In the genomic region with DNA sequence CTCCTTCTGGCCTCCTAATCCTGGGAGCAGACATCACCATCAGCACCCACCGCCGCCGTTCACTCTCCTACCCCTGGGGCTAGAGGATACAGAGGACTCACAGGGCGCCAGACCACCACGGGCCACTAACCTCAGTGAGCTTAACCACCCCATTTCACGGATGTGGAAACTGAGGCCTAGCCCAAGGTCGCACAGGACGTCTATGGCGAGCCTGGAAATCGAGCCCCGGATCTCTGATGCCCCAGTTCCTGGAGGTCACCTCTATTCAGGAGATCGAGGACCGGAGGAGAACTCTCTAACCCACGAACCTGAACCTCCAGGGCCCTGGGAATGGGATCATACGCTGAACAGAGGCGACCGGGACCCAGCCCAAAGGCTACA, we compare ENCODE assay signal across 8 cellular contexts. TPM values are rescaled to one million over a fixed set of nuclear protein-coding genes. Genes with fewer than 3 reads are reported as not detected.
A peak's percentile ranks its signal among the peaks of the same experiment; 100 is the strongest.
DNase-seq lines count a peak whose midpoint lies in the region; ATAC-seq, FAIRE-seq and TF ChIP-seq lines count a peak whose summit lies in the region.

No MANE protein-coding gene starts in this region.

- peaks cover 32% of the 10 kb centered on the region for H3K4me1 Mint-ChIP-seq in activated CD4-positive, alpha-beta T cell treated with anti-CD3 and anti-CD28 coated beads, Interleukin-2, amount 10 ng/mL, durations not matched to agents 24 days and 14 days
- peaks cover 44% of the 10 kb centered on the region for H3K4me1 Mint-ChIP-seq in activated CD4-positive, alpha-beta memory T cell treated with anti-CD3 and anti-CD28 coated beads, Interleukin-2, amount 10 ng/mL, durations not matched to agents 7 days and 5 days

- no peak for DNase-seq in activated CD4-positive, alpha-beta T cell treated with anti-CD3 and anti-CD28 coated beads, Interleukin-2, amount 10 ng/mL, durations not matched to agents 24 days and 14 days
- DNase-seq in activated CD4-positive, alpha-beta T cell treated with anti-CD3 and anti-CD28 coated beads for 1 hour, result no peak
- no peak for DNase-seq in activated CD4-positive, alpha-beta memory T cell treated with anti-CD3 and anti-CD28 coated beads, Interleukin-2, amount 10 ng/mL, durations not matched to agents 7 days and 5 days
- DNase-seq in right atrium auricular region (ENCODE audit: low spot score) (no peak), small intestine (no peak), ecto neural progenitor cell (ENCODE audit: low spot score) (no peak), NCI-H446 treated with DMSO at 0.1 percent for 48 hours (lab: John Stamatoyannopoulos, UW) (no peak)

- H3K9me3 ChIP-seq in right atrium auricular region (no peaks in the 10 kb centered on the region), small intestine (ENCODE audit: control insufficient read depth, low read depth) (no peaks in the 10 kb centered on the region)

- H3K4me1 ChIP-seq in right atrium auricular region, result peaks cover 0 to 13% of the 10 kb centered on the region in 2 donors
- H3K4me1 ChIP-seq in small intestine (ENCODE audit: control insufficient read depth in 2 of 2, insufficient read depth in 1 of 2, low read depth in 1 of 2, low read length in 1 of 2), result peaks cover 4% of the 10 kb centered on the region in 2 donors

- no peak for FAIRE-seq in small intestine (lab: Jason Lieb, UNC)

- H3K36me3 Mint-ChIP-seq in activated CD4-positive, alpha-beta T cell treated with anti-CD3 and anti-CD28 coated beads, Interleukin-2, amount 10 ng/mL, durations not matched to agents 24 days and 14 days (ENCODE audit: low read depth), result peaks cover 18% of the 10 kb centered on the region
- H3K36me3 Mint-ChIP-seq in activated CD4-positive, alpha-beta memory T cell treated with anti-CD3 and anti-CD28 coated beads, Interleukin-2, amount 10 ng/mL, durations not matched to agents 7 days and 5 days (ENCODE audit: low read depth), result peaks cover 26% of the 10 kb centered on the region

- H3K36me3 ChIP-seq in right atrium auricular region, result peaks cover 11% of the 10 kb centered on the region
- H3K36me3 ChIP-seq in small intestine (ENCODE audit: control insufficient read depth in 2 of 2, insufficient read depth in 2 of 2, low read length in 2 of 2), result no peaks in the 10 kb centered on the region

- H3K4me3 Mint-ChIP-seq in activated CD4-positive, alpha-beta T cell treated with anti-CD3 and anti-CD28 coated beads, Interleukin-2, amount 10 ng/mL, durations not matched to agents 24 days and 14 days, result peak overlapping the region; percentile 89
- H3K4me3 Mint-ChIP-seq in activated CD4-positive, alpha-beta memory T cell treated with anti-CD3 and anti-CD28 coated beads, Interleukin-2, amount 10 ng/mL, durations not matched to agents 7 days and 5 days, result peak overlapping the region; percentile 84

- CTCF ChIA-PET in activated CD4-positive, alpha-beta memory T cell treated with anti-CD3 and anti-CD28 coated beads, Interleukin-2, amount 10 ng/mL, durations not matched to agents 7 days and 5 days (lab: Charles Lee), result interaction anchor here (1.0 to 10.9 kb wide), 12 partner anchors 10 to 271 kb away, joined by 3 to 296 read pairs (median 8); partner anchors contain the start of genes RTN4RL2, SLC43A1 and UBE2L6

- ATAC-seq in GM21619 (IDR thresholded peaks at IDR 0.05; ENCODE audit: unreplicated experiment), result no peak

- 0 to 2% (median 1%) methylated on average over 17 of the region's 17 CpGs for WGBS in small intestine, 3 donors

- TF ChIP-seq CTCF in right atrium auricular region (IDR thresholded peaks at IDR 0.05), result no peak

- no peaks in the 10 kb centered on the region for H3K27me3 Mint-ChIP-seq in activated CD4-positive, alpha-beta T cell treated with anti-CD3 and anti-CD28 coated beads, Interleukin-2, amount 10 ng/mL, durations not matched to agents 24 days and 14 days
- no peaks in the 10 kb centered on the region for H3K27me3 Mint-ChIP-seq in activated CD4-positive, alpha-beta memory T cell treated with anti-CD3 and anti-CD28 coated beads, Interleukin-2, amount 10 ng/mL, durations not matched to agents 7 days and 5 days

- intact Hi-C loops in activated CD4-positive, alpha-beta T cell treated with anti-CD3 and anti-CD28 coated beads, Interleukin-2, amount 10 ng/mL, durations not matched to agents 24 days and 14 days (cut with micrococcal nuclease), result loop anchor here (1.0 kb wide), 6 partner anchors 105 to 1049 kb away; partner anchors contain the start of genes CLP1, MED19, SELENOH and TMX2

- H3K4me3 ChIP-seq in right atrium auricular region (peak overlapping the region; percentile 74 to 75), small intestine (ENCODE audit: low read depth in 1 of 2, low read length in 2 of 2) (peak overlapping the region; percentile 70 to 78)

- POLR2A ChIA-PET in activated CD4-positive, alpha-beta memory T cell treated with anti-CD3 and anti-CD28 coated beads, Interleukin-2, amount 10 ng/mL, durations not matched to agents 7 days and 5 days (lab: Charles Lee), result interaction anchor here (0.9 to 8.1 kb wide), 7 partner anchors 14 to 211 kb away, joined by 3 to 58 read pairs (median 7); partner anchors contain the start of genes SELENOH, SLC43A1 and UBE2L6

- H3K27ac ChIP-seq in right atrium auricular region (peak overlapping the region; percentile 55 to 73), small intestine (ENCODE audit: low read depth in 1 of 2, low read length in 1 of 2) (peak overlapping the region; percentile 15 to 93)

- no peaks in the 10 kb centered on the region for H3K9me3 Mint-ChIP-seq in activated CD4-positive, alpha-beta T cell treated with anti-CD3 and anti-CD28 coated beads, Interleukin-2, amount 10 ng/mL, durations not matched to agents 24 days and 14 days
- no peaks in the 10 kb centered on the region for H3K9me3 Mint-ChIP-seq in activated CD4-positive, alpha-beta memory T cell treated with anti-CD3 and anti-CD28 coated beads, Interleukin-2, amount 10 ng/mL, durations not matched to agents 7 days and 5 days

- H3K27me3 ChIP-seq in right atrium auricular region (no peaks in the 10 kb centered on the region), small intestine (ENCODE audit: control insufficient read depth in 2 of 2, insufficient read depth in 2 of 2, low read length in 2 of 2) (no peaks in the 10 kb centered on the region)

- peak overlapping the region; percentile 85 for H3K27ac Mint-ChIP-seq in activated CD4-positive, alpha-beta T cell treated with anti-CD3 and anti-CD28 coated beads, Interleukin-2, amount 10 ng/mL, durations not matched to agents 24 days and 14 days
- H3K27ac Mint-ChIP-seq in activated CD4-positive, alpha-beta memory T cell treated with anti-CD3 and anti-CD28 coated beads, Interleukin-2, amount 10 ng/mL, durations not matched to agents 7 days and 5 days, result peak overlapping the region; percentile 90

RNA-seq across cellular contexts. Expression of gene TIMM10, which starts 0.3 kb away (rescaled TPM):
- 108 and 112 TPM in 2 replicates for total RNA-seq in activated CD4-positive, alpha-beta T cell treated with anti-CD3 and anti-CD28 coated beads, Interleukin-2, amount 10 ng/mL, durations not matched to agents 24 days and 14 days
- total RNA-seq in activated CD4-positive, alpha-beta memory T cell treated with anti-CD3 and anti-CD28 coated beads, Interleukin-2, amount 10 ng/mL, durations not matched to agents 7 days and 5 days, result 10 to 100 TPM; 82.4 to 86.1 TPM
- 10 to 100 TPM; 27.3 to 63.4 TPM for total RNA-seq in right atrium auricular region
- 10 to 100 TPM; 58.4 to 84.8 (median 63.1) TPM for polyA plus RNA-seq in small intestine

RNA-seq across cellular contexts. Expression of gene SMTNL1, which starts 7.2 kb away (rescaled TPM):
- not detected in 2 replicates for total RNA-seq in activated CD4-positive, alpha-beta T cell treated with anti-CD3 and anti-CD28 coated beads, Interleukin-2, amount 10 ng/mL, durations not matched to agents 24 days and 14 days
- total RNA-seq in activated CD4-positive, alpha-beta memory T cell treated with anti-CD3 and anti-CD28 coated beads, Interleukin-2, amount 10 ng/mL, durations not matched to agents 7 days and 5 days, result not detected
- total RNA-seq in right atrium auricular region, result not detected
- polyA plus RNA-seq in small intestine, result not detected

RNA-seq across cellular contexts. Expression of gene SLC43A1, which starts 14.7 kb away (rescaled TPM):
- 35.3 and 35.8 TPM in 2 replicates for total RNA-seq in activated CD4-positive, alpha-beta T cell treated with anti-CD3 and anti-CD28 coated beads, Interleukin-2, amount 10 ng/mL, durations not matched to agents 24 days and 14 days
- 10 to 100 TPM; 29.9 to 31.7 TPM for total RNA-seq in activated CD4-positive, alpha-beta memory T cell treated with anti-CD3 and anti-CD28 coated beads, Interleukin-2, amount 10 ng/mL, durations not matched to agents 7 days and 5 days
- 10 to 100 TPM in 1 of 2 donors, 1 to 10 TPM in 1; 5.0 to 10.4 TPM for total RNA-seq in right atrium auricular region
- polyA plus RNA-seq in small intestine, result 10 to 100 TPM in 1 of 3 donors, 1 to 10 TPM in 1, under 1 TPM in 1; 0.67 to 25.0 (median 2.4) TPM

RNA-seq across cellular contexts. Expression of gene UBE2L6, which starts 37.3 kb away (rescaled TPM):
- total RNA-seq in activated CD4-positive, alpha-beta T cell treated with anti-CD3 and anti-CD28 coated beads, Interleukin-2, amount 10 ng/mL, durations not matched to agents 24 days and 14 days, result 151 and 157 TPM in 2 replicates
- total RNA-seq in activated CD4-positive, alpha-beta memory T cell treated with anti-CD3 and anti-CD28 coated beads, Interleukin-2, amount 10 ng/mL, durations not matched to agents 7 days and 5 days, result 100 to 1,000 TPM; 281 to 285 TPM
- 10 to 100 TPM in 1 of 2 donors, 1 to 10 TPM in 1; 8.1 to 22.5 TPM for total RNA-seq in right atrium auricular region
- 10 to 100 TPM; 56.8 to 72.3 (median 60.5) TPM for polyA plus RNA-seq in small intestine
